11 cellular contexts compared by ENCODE assay signal in the genomic region with DNA sequence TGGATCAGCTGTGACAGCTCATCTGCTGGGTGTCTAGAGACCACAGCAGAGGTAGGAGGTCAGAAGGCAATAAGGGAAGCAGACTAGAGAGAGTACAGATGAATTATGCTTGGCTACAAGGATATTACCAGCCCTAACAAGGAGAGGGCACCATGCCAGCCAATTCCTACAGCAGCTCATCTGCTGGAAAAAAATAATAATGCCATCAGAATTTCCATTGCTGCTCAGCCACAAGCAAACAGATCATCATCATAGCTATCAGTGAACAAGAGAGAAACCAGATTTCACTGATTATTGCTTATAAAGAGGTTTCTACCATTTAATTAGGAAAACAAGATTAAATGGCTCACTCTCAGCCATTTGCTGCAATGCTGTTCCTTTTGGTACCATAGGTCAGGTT.
A peak's percentile ranks its signal among the peaks of the same experiment; 100 is the strongest.
DNase-seq lines count a peak whose midpoint lies in the region; ATAC-seq lines count a peak whose summit lies in the region.
"Had no signal": no experiment of that assay in that cellular context is flagged by ENCODE, and none has a peak within 500 bp of the region (broad histone marks: within the 10 kb centered on the region; RNA-seq: fewer than 3 reads in every experiment).

No MANE protein-coding gene starts in this region.

- H3K4me1 ChIP-seq in muscle layer of duodenum (ENCODE audit: control insufficient read depth in 1 of 2, insufficient read depth in 2 of 2, low read length in 2 of 2), result peaks cover 3 to 22% of the 10 kb centered on the region in 2 donors

- H3K27ac ChIP-seq in muscle layer of duodenum (ENCODE audit: low read length), result peak overlapping the region; percentile 59

- DNase-seq in AG08395 (ENCODE audit: low spot score) (peak; percentile 61), NCI-H2196 (lab: John Stamatoyannopoulos, UW; ENCODE audit: unreplicated experiment) (peak; percentile 53), cerebellar cortex (ENCODE audit: low spot score) (peak; percentile 39)
- DNase-seq in stimulated activated CD4-positive, alpha-beta T cell treated with anti-CD3 and anti-CD28 coated beads, Interleukin-4, amount 100 ng/mL, for 24 hours, result no peak
- DNase-seq: hippocampal formation, occipital lobe had no signal

- no peaks in the 10 kb centered on the region for H3K9me3 ChIP-seq in muscle layer of duodenum (ENCODE audit: control insufficient read depth in 1 of 2, low read length in 2 of 2)

- no peaks in the 10 kb centered on the region for H3K36me3 ChIP-seq in muscle layer of duodenum (ENCODE audit: control insufficient read depth in 1 of 2, insufficient read depth in 2 of 2, low read length in 2 of 2)

- H3K4me3 ChIP-seq in muscle layer of duodenum (ENCODE audit: low read depth in 1 of 2, low read length in 2 of 2), result no peak overlapping the region

- no peaks in the 10 kb centered on the region for H3K27me3 ChIP-seq in muscle layer of duodenum (ENCODE audit: low read depth, low read length)

- no peak for ATAC-seq in HG03469 (IDR thresholded peaks at IDR 0.05; ENCODE audit: unreplicated experiment)
- ATAC-seq in GM21447 (IDR thresholded peaks at IDR 0.05; ENCODE audit: unreplicated experiment), result no peak
- no peak for ATAC-seq in HG03432 (IDR thresholded peaks at IDR 0.05; ENCODE audit: unreplicated experiment)
- ATAC-seq: HCT116 had no signal
